ENCODE assay signal across 8 cellular contexts in genomic region chr1:211890091-211890995, GRCh38. TPM values are rescaled to one million over a fixed set of nuclear protein-coding genes. Genes with fewer than 3 reads are reported as not detected.
A peak's percentile ranks its signal among the peaks of the same experiment; 100 is the strongest.
DNase-seq lines count a peak whose midpoint lies in the region; ATAC-seq, FAIRE-seq and TF ChIP-seq lines count a peak whose summit lies in the region.
"Not testable (repeated sequence)": the region's sequence is repeated elsewhere in the genome, so short reads cannot be mapped to it uniquely, and the experiment has no call there.

No MANE protein-coding gene starts in this region.

- not testable (repeated sequence) for H3K27me3 ChIP-seq in H9 (ENCODE audit: insufficient read depth, low read length); H1 (replicated peaks in 1 of 4; ENCODE audit: control insufficient read depth in 3 of 4, extremely low read depth in 1 of 4, insufficient read depth in 3 of 4, low read length in 3 of 4); neural progenitor cell

- H3K56ac ChIP-seq in H9 (ENCODE audit: insufficient read length, low read depth, low read length); H1 (replicated peaks; ENCODE audit: insufficient read length, low read depth, low read length): not testable (repeated sequence)

- not testable (repeated sequence) for H2BK120ac ChIP-seq in H9 (ENCODE audit: low read depth, low read length, poor library complexity, severe bottlenecking); H1 (replicated peaks; ENCODE audit: low read depth, low read length)

- peaks cover 24% of the 10 kb centered on the region for H3K27me3 Mint-ChIP-seq in H9 (ENCODE audit: low read depth)
- peaks cover 23% of the 10 kb centered on the region for H3K27me3 Mint-ChIP-seq in WTC11 (ENCODE audit: low read depth)
- H3K27me3 Mint-ChIP-seq in activated naive CD8-positive, alpha-beta T cell treated with anti-CD3 and anti-CD28 coated beads, Interleukin-2, amount 10 ng/mL, durations not matched to agents 7 days and 5 days = peaks cover 11% of the 10 kb centered on the region
- H3K27me3 Mint-ChIP-seq in naive thymus-derived CD8-positive, alpha-beta T cell; type B pancreatic cell: not testable (repeated sequence)
- peaks cover 12% of the 10 kb centered on the region for H3K27me3 Mint-ChIP-seq in neural progenitor cell (ENCODE audit: insufficient read depth, low read depth)

- H3K4me1 Mint-ChIP-seq in H9 (peaks cover 3 to 13% of the 10 kb centered on the region in 2 experiments), neural progenitor cell (peaks cover 28% of the 10 kb centered on the region), type B pancreatic cell (ENCODE audit: unreplicated experiment) (peaks cover 29% of the 10 kb centered on the region)
- not testable (repeated sequence) for H3K4me1 Mint-ChIP-seq in WTC11; naive thymus-derived CD8-positive, alpha-beta T cell
- H3K4me1 Mint-ChIP-seq in activated naive CD8-positive, alpha-beta T cell treated with anti-CD3 and anti-CD28 coated beads, Interleukin-2, amount 10 ng/mL, durations not matched to agents 7 days and 5 days = peaks cover 13% of the 10 kb centered on the region

- H3K4me3 Mint-ChIP-seq in H9 (peak overlapping the region; percentile 50 to 67), WTC11 (peak overlapping the region; percentile 59), neural progenitor cell (peak overlapping the region; percentile 71), type B pancreatic cell (peak overlapping the region; percentile 76)
- peak overlapping the region; percentile 58 for H3K4me3 Mint-ChIP-seq in activated naive CD8-positive, alpha-beta T cell treated with anti-CD3 and anti-CD28 coated beads, Interleukin-2, amount 10 ng/mL, durations not matched to agents 7 days and 5 days
- H3K4me3 Mint-ChIP-seq in naive thymus-derived CD8-positive, alpha-beta T cell = peak overlapping the region; percentile 34 to 86 (median 70)

- not testable (repeated sequence) for H3K9ac ChIP-seq in H9 (ENCODE audit: extremely low read depth, insufficient read length, low read length); H1 (replicated peaks in 1 of 4; ENCODE audit: extremely low read depth in 1 of 4, low read depth in 3 of 4, low read length in 3 of 4); neural progenitor cell

- not testable (repeated sequence) for H2BK15ac ChIP-seq in H9 (ENCODE audit: low read depth, low read length); H1 (ENCODE audit: low read length)

- not testable (repeated sequence) for ATAC-seq in WTC11
- ATAC-seq in activated naive CD8-positive, alpha-beta T cell treated with anti-CD3 and anti-CD28 coated beads, Interleukin-2, amount 10 ng/mL, durations not matched to agents 7 days and 5 days (ENCODE audit: low read depth) = peak; percentile 51
- peak; percentile 85 to 91 for ATAC-seq in naive thymus-derived CD8-positive, alpha-beta T cell

- H2BK20ac ChIP-seq in H9 (ENCODE audit: low read depth, low read length, poor library complexity, severe bottlenecking); H1 (ENCODE audit: low read length): not testable (repeated sequence)

- TF ChIP-seq EP300 in H1 (IDR thresholded peaks at IDR 0.05; ENCODE audit: borderline replicate concordance in 1 of 2, low read depth in 2 of 2, low read length in 2 of 2) = not testable (repeated sequence)

- peak overlapping the region in 1 of 4 experiments; percentile 65; a peak in 1 of 8 replicates for H3K4me3 ChIP-seq in H1 (ENCODE audit: extremely low read depth in 1 of 4, insufficient read depth in 2 of 4, low read depth in 3 of 4, low read length in 4 of 4)
- H3K4me3 ChIP-seq in iPS-18c (ENCODE audit: insufficient read depth, low read depth, low read length) = 0 out of 2 replicates have a peak overlapping the region, but pooled peaks have one; percentile 46
- H3K4me3 ChIP-seq in neural progenitor cell = peak overlapping the region; percentile 49

- not testable (repeated sequence) for H3K4me1 ChIP-seq in H9 (ENCODE audit: insufficient read depth, low read length); H1 (replicated peaks in 1 of 4; ENCODE audit: control insufficient read depth in 3 of 4, insufficient read depth in 4 of 4, low read length in 3 of 4); neural progenitor cell

- H3K36me3 ChIP-seq in H1 (ENCODE audit: control insufficient read depth in 2 of 4, insufficient read depth in 4 of 4, low read length in 3 of 4); neural progenitor cell: not testable (repeated sequence)

- not testable (repeated sequence) for DNase-seq in H9; WTC11 (ENCODE audit: low spot score); activated naive CD8-positive, alpha-beta T cell treated with anti-CD3 and anti-CD28 coated beads, Interleukin-2, amount 10 ng/mL, durations not matched to agents 7 days and 5 days; H1 (ENCODE audit: low read depth in 1 of 2, low spot score in 2 of 2); neural progenitor cell (ENCODE audit: low spot score); type B pancreatic cell (ENCODE audit: extremely low spot score, unreplicated experiment)
- DNase-seq in naive thymus-derived CD8-positive, alpha-beta T cell = peak in 5 of 10 donors; percentile 4 to 36 (median 22)

- not testable (repeated sequence) for H3K27ac Mint-ChIP-seq in H9, WTC11, neural progenitor cell
- peak overlapping the region; percentile 11 for H3K27ac Mint-ChIP-seq in activated naive CD8-positive, alpha-beta T cell treated with anti-CD3 and anti-CD28 coated beads, Interleukin-2, amount 10 ng/mL, durations not matched to agents 7 days and 5 days
- H3K27ac Mint-ChIP-seq in naive thymus-derived CD8-positive, alpha-beta T cell = peak overlapping the region in 9 of 10 donors; percentile 29 to 93 (median 81)
- H3K27ac Mint-ChIP-seq in type B pancreatic cell = peak overlapping the region; percentile 19

- not testable (repeated sequence) for H3K79me2 ChIP-seq in H9 (ENCODE audit: insufficient read depth, low read length); H1 (ENCODE audit: control insufficient read depth in 1 of 2, insufficient read depth in 2 of 2, low read length in 2 of 2); neural progenitor cell (ENCODE audit: low read depth)

- not testable (repeated sequence) for TF ChIP-seq RAD21 in H1 (IDR thresholded peaks at IDR 0.05 in 1 of 2, conservative IDR thresholded peaks at IDR 0.05 in 1 of 2; ENCODE audit: low read depth in 2 of 2, low read length in 2 of 2)

- not testable (repeated sequence) for H3K9me3 ChIP-seq in H9 (ENCODE audit: control insufficient read depth, low read depth, low read length); H1 (ENCODE audit: insufficient read depth in 2 of 2, low read depth in 1 of 2, low read length in 1 of 2); iPS-18c (ENCODE audit: control insufficient read depth, insufficient read depth, low read length); neural progenitor cell (ENCODE audit: low read depth)

- not testable (repeated sequence) for H3K4ac ChIP-seq in H9 (ENCODE audit: low read depth, low read length); H1 (replicated peaks; ENCODE audit: insufficient read length, low read depth, low read length)

- not testable (repeated sequence) for H2AFZ ChIP-seq in H9 (ENCODE audit: low read length); H1 (ENCODE audit: low read length)
- H2AFZ ChIP-seq in neural progenitor cell (replicated peaks) = peak overlapping the region; percentile 17

- not testable (repeated sequence) for H4K91ac ChIP-seq in H9 (ENCODE audit: insufficient read length, low read depth, low read length); H1 (replicated peaks; ENCODE audit: insufficient read length, low read length)

- not testable (repeated sequence) for H3K79me1 ChIP-seq in H9 (ENCODE audit: insufficient read depth, low read depth, low read length, poor library complexity, severe bottlenecking); H1 (ENCODE audit: low read depth, low read length)

- CTCF ChIA-PET in WTC11 (lab: Charles Lee) (interaction anchor here (1.7 to 2.0 kb wide), 2 partner anchors 191 to 209 kb away, joined by 7 to 15 read pairs; no protein-coding TSS in a partner anchor), H1 (lab: Charles Lee; ENCODE audit: partially characterized antibody) (interaction anchor here (0.6 to 2.4 kb wide), 5 partner anchors 20 to 658 kb away, joined by 3 to 10 read pairs (median 4); no protein-coding TSS in a partner anchor)

- not testable (repeated sequence) for H3K36me3 Mint-ChIP-seq in H9 (ENCODE audit: insufficient read depth in 1 of 3, low read depth in 3 of 3); WTC11; activated naive CD8-positive, alpha-beta T cell treated with anti-CD3 and anti-CD28 coated beads, Interleukin-2, amount 10 ng/mL, durations not matched to agents 7 days and 5 days; naive thymus-derived CD8-positive, alpha-beta T cell; neural progenitor cell; type B pancreatic cell

- not testable (repeated sequence) for H2AK5ac ChIP-seq in H9 (ENCODE audit: insufficient read length, low read length); H1 (ENCODE audit: low read depth, low read length)

- TF ChIP-seq POLR2A in H1 (IDR thresholded peaks at IDR 0.05; ENCODE audit: control extremely low read depth in 1 of 2, low read depth in 2 of 2, low read length in 2 of 2) = not testable (repeated sequence)

- POLR2A ChIA-PET in WTC11 (lab: Charles Lee) = interaction anchor here (1.2 to 1.4 kb wide), 2 partner anchors 145 to 191 kb away, joined by 3 read pairs; partner anchors contain the start of gene INTS7
- POLR2A ChIA-PET in activated naive CD8-positive, alpha-beta T cell treated with anti-CD3 and anti-CD28 coated beads, Interleukin-2, amount 10 ng/mL, durations not matched to agents 7 days and 5 days (lab: Charles Lee); naive thymus-derived CD8-positive, alpha-beta T cell (lab: Charles Lee): not testable (repeated sequence)
- POLR2A ChIA-PET in H1 (lab: Charles Lee; ENCODE audit: partially characterized antibody) = interaction anchor here (0.8 kb wide), 1 partner anchor 90 kb away, joined by 3 read pairs; no protein-coding TSS in a partner anchor

- H3K14ac ChIP-seq in H9 (ENCODE audit: insufficient read depth, low read length); H1 (ENCODE audit: insufficient read length): not testable (repeated sequence)

- no CpG with 5 or more reads among the region's 23 CpGs for WGBS in H9 (ENCODE audit: extremely low coverage, insufficient read length, low lambda C conversion rate)
- 95% methylated on average over 23 of the region's 23 CpGs; no CpG with 5 or more reads in 1 of the 2 experiments for WGBS in H1 (ENCODE audit: extremely low coverage in 1 of 2, insufficient coverage in 1 of 2, insufficient read length in 1 of 2, insufficient replicate concordance in 2 of 2, low coverage in 1 of 2, low lambda C conversion rate in 2 of 2, missing lambda C conversion rate in 1 of 2), 2 experiments

- not testable (repeated sequence) for H3F3A ChIP-seq in neural progenitor cell (ENCODE audit: low read depth)

- H3K23me2 ChIP-seq in H9 (ENCODE audit: insufficient read length, low read depth, low read length, poor library complexity, severe bottlenecking); H1 (ENCODE audit: low read depth, low read length): not testable (repeated sequence)

- H3K9me3 Mint-ChIP-seq in H9; WTC11; activated naive CD8-positive, alpha-beta T cell treated with anti-CD3 and anti-CD28 coated beads, Interleukin-2, amount 10 ng/mL, durations not matched to agents 7 days and 5 days; naive thymus-derived CD8-positive, alpha-beta T cell; neural progenitor cell; type B pancreatic cell: not testable (repeated sequence)

- H3K23ac ChIP-seq in H9 (ENCODE audit: insufficient read length, low read depth, low read length); H1 (ENCODE audit: insufficient read length): not testable (repeated sequence)

- H4K8ac ChIP-seq in H9 (replicated peaks; ENCODE audit: insufficient read length, low read depth, low read length); H1 (ENCODE audit: extremely low read depth, insufficient read depth, low read length): not testable (repeated sequence)

- not testable (repeated sequence) for H4K20me1 ChIP-seq in H9 (ENCODE audit: control insufficient read depth, insufficient read depth, insufficient read length); H1 (replicated peaks in 1 of 2; ENCODE audit: control insufficient read depth in 1 of 2, insufficient read depth in 2 of 2, low read length in 2 of 2); neural progenitor cell (ENCODE audit: low read depth)

- not testable (repeated sequence) for H2BK12ac ChIP-seq in H9 (ENCODE audit: insufficient read length, low read depth, low read length); H1 (ENCODE audit: low read depth, low read length)

- not testable (repeated sequence) for H3K18ac ChIP-seq in H9 (ENCODE audit: insufficient read length, low read depth, low read length); H1 (ENCODE audit: extremely low read depth, low read length)

- TF ChIP-seq CTCF in H9 (conservative IDR thresholded peaks at IDR 0.05); WTC11 (IDR thresholded peaks at IDR 0.05); H1 (IDR thresholded peaks at IDR 0.05; ENCODE audit: control extremely low read depth in 1 of 3, insufficient read depth in 1 of 3, low read depth in 1 of 3, low read length in 3 of 3); neural progenitor cell (IDR thresholded peaks at IDR 0.05); type B pancreatic cell (conservative IDR thresholded peaks at IDR 0.05): not testable (repeated sequence)

- FAIRE-seq in H1 (lab: Jason Lieb, UNC) = not testable (repeated sequence)

- H3K4me2 ChIP-seq in H9 (ENCODE audit: insufficient read depth, insufficient read length, low read length); H1 (ENCODE audit: insufficient read depth in 1 of 2, low read depth in 2 of 2, low read length in 2 of 2); neural progenitor cell: not testable (repeated sequence)

- H4K5ac ChIP-seq in H9 (ENCODE audit: insufficient read length, low read depth, low read length); H1 (ENCODE audit: insufficient read length, low read depth, low read length): not testable (repeated sequence)

- H3K27ac ChIP-seq in H9 (ENCODE audit: insufficient read length, low read depth, low read length); H1 (ENCODE audit: low read depth, low read length); neural progenitor cell: not testable (repeated sequence)

- H2BK5ac ChIP-seq in H9 (ENCODE audit: insufficient read length, low read length); H1 (ENCODE audit: low read depth, low read length): not testable (repeated sequence)

- not testable (repeated sequence) for H3T11ph ChIP-seq in H9 (ENCODE audit: low read length)

RNA-seq across cellular contexts. Expression of gene LPGAT1, which starts 59.8 kb away (rescaled TPM):
- total RNA-seq in H9 (2021) (12.2 and 17.4 TPM in 2 replicates), WTC11 (2021) (13.5 to 15.1 TPM (median 14.3 TPM) in 3 replicates), neural progenitor cell (ENCODE audit: low replicate concordance) (3.8 and 5.7 TPM in 2 replicates), type B pancreatic cell (ENCODE audit: low replicate concordance) (31.3 and 34.4 TPM in 2 replicates)
- total RNA-seq in activated naive CD8-positive, alpha-beta T cell treated with anti-CD3 and anti-CD28 coated beads, Interleukin-2, amount 10 ng/mL, durations not matched to agents 7 days and 5 days = 10 to 100 TPM; 45.5 to 47.4 TPM
- 13.5 and 14.6 TPM in 2 replicates for total RNA-seq in H1 (2021; fragmentation: NEBNext Ultra II Directional; extraction: Animal tissue kit (Norgen Biotek cat#: 25700))
- polyA plus RNA-seq in H1 (2011; rRNA removed) = 1.9 and 2.3 TPM in 2 replicates
- 2.3 TPM for polyA plus RNA-seq in H1 (2011; cell fraction: cytosol; rRNA removed)
- 6.4 TPM for polyA plus RNA-seq in H1 (2011; cell fraction: nucleus; rRNA removed)
- polyA plus RNA-seq in H1 (2012, experiment 1 of 2) = 2.3 to 4.1 TPM (median 3.5 TPM) in 4 replicates
- 0.30 TPM for polyA plus RNA-seq in H1 (2012, experiment 2 of 2)
- polyA plus RNA-seq in H1 (2013, experiment 1 of 2) = 6.0 TPM
- 6.6 TPM for polyA plus RNA-seq in H1 (2013, experiment 2 of 2)
- polyA minus RNA-seq in H1 (2011; rRNA and poly(A)+ RNA removed) = 5.3 and 5.8 TPM in 2 replicates
- 9.4 TPM for polyA minus RNA-seq in H1 (2011; cell fraction: cytosol; rRNA and poly(A)+ RNA removed)
- polyA minus RNA-seq in H1 (2011; cell fraction: nucleus; rRNA and poly(A)+ RNA removed) = 21.9 TPM
- total RNA-seq in naive thymus-derived CD8-positive, alpha-beta T cell = 10 to 100 TPM; 15.7 to 21.0 TPM
- polyA plus RNA-seq in naive thymus-derived CD8-positive, alpha-beta T cell = 10 to 100 TPM in 1 of 3 donors, 1 to 10 TPM in 2; 6.1 to 16.2 (median 8.6) TPM
